9 cellular contexts compared by ENCODE assay signal in the genomic region with DNA sequence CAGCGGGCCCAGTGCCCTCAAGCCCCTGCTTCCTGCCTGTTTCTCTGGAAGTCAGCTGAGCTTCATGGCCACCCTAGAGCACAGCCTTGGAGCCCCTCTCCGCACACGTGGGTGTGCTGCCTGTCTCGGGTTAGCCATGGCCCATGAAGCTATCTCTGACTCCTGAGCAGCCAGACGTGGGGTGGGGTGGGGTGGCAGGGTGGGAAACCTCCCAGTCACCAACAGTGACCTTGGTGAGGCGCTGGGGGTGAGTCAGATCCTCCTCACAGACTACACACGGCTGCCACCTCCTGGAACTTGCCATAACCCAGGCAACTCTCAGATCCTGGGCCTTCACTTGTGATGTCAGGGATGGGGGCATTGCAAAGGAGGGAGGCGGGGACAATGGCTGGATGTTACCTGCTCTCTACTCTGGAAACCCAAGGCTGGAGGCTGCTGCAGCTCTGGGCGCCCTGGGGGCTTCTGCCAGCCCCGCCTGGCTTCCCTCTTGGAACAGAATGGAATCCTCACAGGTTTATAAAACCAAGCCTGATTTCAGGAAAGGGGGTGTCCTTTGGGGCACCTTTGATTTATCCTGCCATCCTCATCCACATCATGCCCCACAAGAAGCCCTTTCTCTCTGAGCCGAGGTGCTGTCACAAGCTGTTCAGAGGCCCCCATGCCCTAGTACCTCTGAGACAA.
A peak's percentile ranks its signal among the peaks of the same experiment; 100 is the strongest.
DNase-seq lines count a peak whose midpoint lies in the region; ATAC-seq and TF ChIP-seq lines count a peak whose summit lies in the region.
"Had no signal": no experiment of that assay in that cellular context is flagged by ENCODE, and none has a peak within 500 bp of the region (broad histone marks: within the 10 kb centered on the region; RNA-seq: fewer than 3 reads in every experiment).

No MANE protein-coding gene starts in this region.

- no peaks in the 10 kb centered on the region for H3K4me1 ChIP-seq in right lobe of liver

- no peak for DNase-seq in Right ventricle myocardium inferior (ENCODE audit: missing footprints)
- DNase-seq in cardiac septum (ENCODE audit: low spot score): no peak
- DNase-seq in NCI-H69 (lab: John Stamatoyannopoulos, UW): peak; percentile 43
- no peak for DNase-seq in chondrocyte (ENCODE audit: low spot score)
- DNase-seq in right lobe of liver: peak in 1 of 3 donors; percentile 31
- no peak for DNase-seq in NCI-H2029 treated with DMSO at 0.1 percent for 48 hours (lab: John Stamatoyannopoulos, UW)
- no peak for DNase-seq in NOMO-1 treated with dmso at 0.1 percent for 144 hours (lab: John Stamatoyannopoulos, UW; ENCODE audit: unreplicated experiment)
- DNase-seq in GM19238 (ENCODE audit: insufficient read length, low spot score): no peak

- H3K36me3 Mint-ChIP-seq in chondrocyte (ENCODE audit: low read depth): no peaks in the 10 kb centered on the region
- H3K36me3 Mint-ChIP-seq: activated naive CD8-positive, alpha-beta T cell had no signal

- no peak overlapping the region for H3K4me3 Mint-ChIP-seq in chondrocyte (ENCODE audit: unreplicated experiment)
- H3K4me3 Mint-ChIP-seq: activated naive CD8-positive, alpha-beta T cell had no signal

- H3K27ac Mint-ChIP-seq in chondrocyte (ENCODE audit: unreplicated experiment): peak overlapping the region; percentile 94
- H3K27ac Mint-ChIP-seq: activated naive CD8-positive, alpha-beta T cell had no signal

- peaks cover 81% of the 10 kb centered on the region for H3K4me1 Mint-ChIP-seq in chondrocyte (ENCODE audit: low read depth)

- no peaks in the 10 kb centered on the region for H3K36me3 ChIP-seq in right lobe of liver

- 40% methylated on average over 2 of the region's 11 CpGs for WGBS in right lobe of liver (ENCODE audit: insufficient coverage, low coverage, low lambda C conversion rate, missing lambda C conversion rate)

- H3K27me3 ChIP-seq in right lobe of liver: no peaks in the 10 kb centered on the region

- ATAC-seq in Right ventricle myocardium inferior (peak; percentile 78), right lobe of liver (peak in 3 of 4 donors; percentile 24 to 78 (median 38))

- TF ChIP-seq CTCF in chondrocyte (IDR thresholded peaks at IDR 0.05) (peak; percentile 91), right lobe of liver (IDR thresholded peaks at IDR 0.05) (peak in 1 of 4 donors; percentile 25)

- H3K9me3 ChIP-seq in right lobe of liver: no peaks in the 10 kb centered on the region

- TF ChIP-seq POLR2A in right lobe of liver (IDR thresholded peaks at IDR 0.05): no peak

- no peaks in the 10 kb centered on the region for H3K9me3 Mint-ChIP-seq in chondrocyte (ENCODE audit: low read depth)

- H3K27ac ChIP-seq in right lobe of liver: no peak overlapping the region

- H3K4me3 ChIP-seq in right lobe of liver: no peak overlapping the region

- intact Hi-C loops in Right ventricle myocardium inferior (cut with DNase I): loop anchor here (2.0 to 5.0 kb wide), 6 partner anchors 46 to 377 kb away; no protein-coding TSS in a partner anchor
- intact Hi-C loops in cardiac septum (cut with DNase I): loop anchor here (1.0 to 5.0 kb wide), 3 partner anchors 34 to 394 kb away; no protein-coding TSS in a partner anchor
- intact Hi-C loops in right lobe of liver (cut with DNase I): no loop called here

- H3K27me3 Mint-ChIP-seq in chondrocyte (ENCODE audit: low read depth): no peaks in the 10 kb centered on the region

Comparison
In these comparisons a context has a peak if more than half of its experiments do, and no peak if none do; other contexts are left out.
1. intact Hi-C loops: an anchor here in Right ventricle myocardium inferior (2.0 to 5.0 kb wide) and cardiac septum (1.0 to 5.0 kb wide); none called in right lobe of liver.